Comparison of ENCODE assay signal across 8 cellular contexts in genomic region chr6:136792945-136793289, GRCh38. TPM values are rescaled to one million over a fixed set of nuclear protein-coding genes. Genes with fewer than 3 reads are reported as not detected.
DNase-seq lines count a peak whose midpoint lies in the region; ATAC-seq and TF ChIP-seq lines count a peak whose summit lies in the region.

No MANE protein-coding gene starts in this region.

- H3K9me3 ChIP-seq in BLaER1 treated with 17β-estradiol and CSF1 and Interleukin-3, amounts not matched to agents 10 nM and 100 nM (replicated peaks in 1 of 11), result peaks cover 0 to 19% (median 6%) of the 10 kb centered on the region in 11 experiments; a peak in 15 of 22 replicates

- H3K27ac Mint-ChIP-seq in dendritic cell treated with granulocyte-macrophage colony-stimulating factor and Interleukin-4, amounts not matched to agents 40 ng/mL and 50 ng/mL, for 4 days, result peak overlapping the region; percentile 99

- H3K4me3 ChIP-seq in BLaER1 treated with 17β-estradiol and CSF1 and Interleukin-3, amounts not matched to agents 10 nM and 100 nM, result peak overlapping the region; percentile 77 to 99 (median 84)
- H3K4me3 ChIP-seq in lower leg skin (ENCODE audit: low read depth, poor library complexity, severe bottlenecking), result peak overlapping the region; percentile 81

- no peak for TF ChIP-seq POLR2A in lower leg skin (IDR thresholded peaks at IDR 0.05)

- H3K9me3 Mint-ChIP-seq in dendritic cell treated with granulocyte-macrophage colony-stimulating factor and Interleukin-4, amounts not matched to agents 40 ng/mL and 50 ng/mL, for 4 days, result no peaks in the 10 kb centered on the region

- peak overlapping the region; percentile 82 to 97 (median 92) for H3K4me2 ChIP-seq in BLaER1 treated with 17β-estradiol and CSF1 and Interleukin-3, amounts not matched to agents 10 nM and 100 nM

- ATAC-seq in HG03442 (IDR thresholded peaks at IDR 0.05; ENCODE audit: unreplicated experiment), result peak; percentile 56

- peaks cover 0 to 21% (median 0%) of the 10 kb centered on the region in 11 experiments; a peak in 4 of 22 replicates for H4K20me1 ChIP-seq in BLaER1 treated with 17β-estradiol and CSF1 and Interleukin-3, amounts not matched to agents 10 nM and 100 nM

- H3K4me1 Mint-ChIP-seq in dendritic cell treated with granulocyte-macrophage colony-stimulating factor and Interleukin-4, amounts not matched to agents 40 ng/mL and 50 ng/mL, for 4 days (ENCODE audit: low read depth), result peaks cover 47% of the 10 kb centered on the region

- 0% methylated on average over 18 to 26 of the region's 29 CpGs for WGBS in lower leg skin, 2 donors

- H3K27me3 Mint-ChIP-seq in dendritic cell treated with granulocyte-macrophage colony-stimulating factor and Interleukin-4, amounts not matched to agents 40 ng/mL and 50 ng/mL, for 4 days, result no peaks in the 10 kb centered on the region

- H3K27me3 ChIP-seq in BLaER1 treated with 17β-estradiol and CSF1 and Interleukin-3, amounts not matched to agents 10 nM and 100 nM, result no peaks in the 10 kb centered on the region

- no peak for TF ChIP-seq CTCF in lower leg skin (IDR thresholded peaks at IDR 0.05)

- peaks cover 0 to 17% (median 8%) of the 10 kb centered on the region in 11 experiments; a peak in 11 of 22 replicates for H3K36me3 ChIP-seq in BLaER1 treated with 17β-estradiol and CSF1 and Interleukin-3, amounts not matched to agents 10 nM and 100 nM

- peak overlapping the region; percentile 73 to 92 (median 90) for H3K27ac ChIP-seq in BLaER1 treated with 17β-estradiol and CSF1 and Interleukin-3, amounts not matched to agents 10 nM and 100 nM

- H3K4me1 ChIP-seq in BLaER1 treated with 17β-estradiol and CSF1 and Interleukin-3, amounts not matched to agents 10 nM and 100 nM, result peaks cover 24 to 43% (median 36%) of the 10 kb centered on the region in 10 experiments

- H3K9ac ChIP-seq in BLaER1 treated with 17β-estradiol and CSF1 and Interleukin-3, amounts not matched to agents 10 nM and 100 nM, result peak overlapping the region; percentile 76 to 94 (median 88)

- H3K36me3 Mint-ChIP-seq in dendritic cell treated with granulocyte-macrophage colony-stimulating factor and Interleukin-4, amounts not matched to agents 40 ng/mL and 50 ng/mL, for 4 days (ENCODE audit: low read depth), result peaks cover 30% of the 10 kb centered on the region

- intact Hi-C loops in dendritic cell treated with granulocyte-macrophage colony-stimulating factor and Interleukin-4, amounts not matched to agents 40 ng/mL and 50 ng/mL, for 4 days (cut with micrococcal nuclease), result loop anchor here (1.0 to 10.0 kb wide), 2 partner anchors 149 to 208 kb away; no protein-coding TSS in a partner anchor
- intact Hi-C loops in lower leg skin (cut with DNase I; ENCODE audit: low total_unique reads), result loop anchor here (5.0 kb wide), 1 partner anchor 151 kb away; no protein-coding TSS in a partner anchor

- DNase-seq in GM19240 (ENCODE audit: insufficient read length, low spot score) (peak; percentile 19), NCI-H526 treated with DMSO at 0.1 percent for 48 hours (lab: John Stamatoyannopoulos, UW) (peak; percentile 82), lower leg skin (ENCODE audit: low spot score in 2 of 2) (peak; percentile 88 to 99)
- DNase-seq in activated CD4-positive, alpha-beta T cell treated with anti-CD3 and anti-CD28 coated beads, Interleukin-2, amount 50 U/mL, for 24 hours (ENCODE audit: low read depth in 1 of 2, low spot score in 1 of 2), result peak; percentile 93 to 94
- peak; percentile 83 to 96 (median 88) for DNase-seq in stimulated activated CD4-positive, alpha-beta T cell treated with anti-CD3 and anti-CD28 coated beads, TNF-alpha, amount 100 ng/mL, for 1 hour (ENCODE audit: low read depth in 3 of 3, low spot score in 1 of 3)

- H3K4me3 Mint-ChIP-seq in dendritic cell treated with granulocyte-macrophage colony-stimulating factor and Interleukin-4, amounts not matched to agents 40 ng/mL and 50 ng/mL, for 4 days, result peak overlapping the region; percentile 99

RNA-seq across cellular contexts. Expression of gene MAP3K5, which starts 0.6 kb away (rescaled TPM):
- total RNA-seq in lower leg skin, result 10 to 100 TPM; 18.9 to 35.2 (median 27.0) TPM

RNA-seq across cellular contexts. Expression of gene PEX7, which starts 29.5 kb away (rescaled TPM):
- total RNA-seq in lower leg skin, result 10 to 100 TPM; 15.2 to 21.5 (median 21.2) TPM

Comparison
In these comparisons a context has a peak if more than half of its experiments do, and no peak if none do; other contexts are left out.
1. Peak in every context shown above with its lines: DNase-seq, ATAC-seq, H3K4me3 ChIP-seq and H3K27ac ChIP-seq.
2. DNase-seq: peak in every context shown above with its lines; median percentile 94 in activated CD4-positive, alpha-beta T cell treated with anti-CD3 and anti-CD28 coated beads, Interleukin-2, amount 50 U/mL, for 24 hours; 94 in lower leg skin; 88 in stimulated activated CD4-positive, alpha-beta T cell treated with anti-CD3 and anti-CD28 coated beads, TNF-alpha, amount 100 ng/mL, for 1 hour; 82 in NCI-H526 treated with DMSO at 0.1 percent for 48 hours; 19 in GM19240.